Comparison of ENCODE assay signal across 10 cellular contexts in genomic region chr3:119304201-119304713, GRCh38. TPM values are rescaled to one million over a fixed set of nuclear protein-coding genes. Genes with fewer than 3 reads are reported as not detected.
DNase-seq lines count a peak whose midpoint lies in the region; ATAC-seq and TF ChIP-seq lines count a peak whose summit lies in the region.
"Had no signal": no experiment of that assay in that cellular context is flagged by ENCODE, and none has a peak within 500 bp of the region (broad histone marks: within the 10 kb centered on the region; RNA-seq: fewer than 3 reads in every experiment).

No MANE protein-coding gene starts in this region.

- DNase-seq in AG08396 (ENCODE audit: low spot score) (peak; percentile 53), HuH-7 (ENCODE audit: low spot score) (peak; percentile 47), brain microvascular endothelial cell (peak; percentile 82), left lung (no peak), heart right ventricle (no peak), tibial artery (no peak), HuH-7.5 (ENCODE audit: low spot score) (no peak)
- no peak for DNase-seq in activated CD4-positive, CD25-positive, alpha-beta regulatory T cell (lab: John Stamatoyannopoulos, UW)
- DNase-seq: activated naive CD4-positive, alpha-beta T cell treated with Interleukin-2 at 50 U/mL for 16 hours; NCI-H187 had no signal

- H3K4me1 ChIP-seq in left lung: peaks cover 43 to 85% of the 10 kb centered on the region in 2 donors
- H3K4me1 ChIP-seq in heart right ventricle: peaks cover 12 to 98% (median 76%) of the 10 kb centered on the region in 9 donors
- H3K4me1 ChIP-seq in tibial artery: peaks cover 0 to 6% (median 2%) of the 10 kb centered on the region in 4 donors

- in situ Hi-C loops in brain microvascular endothelial cell (cut with HindIII; ENCODE audit: low pct_ligation_motif_present, low sequenced_read_pairs): no loop called here

- H3K27ac ChIP-seq in brain microvascular endothelial cell (peak overlapping the region; percentile 74), left lung (no peak overlapping the region), heart right ventricle (peak overlapping the region in 1 of 10 donors; percentile 45), tibial artery (no peak overlapping the region)

- WGBS in heart right ventricle, 2 donors: 60 to 68% methylated on average over 1 of the region's 1 CpG

- no peak overlapping the region for H3K4me3 ChIP-seq in brain microvascular endothelial cell (ENCODE audit: low read depth, low read length)
- H3K4me3 ChIP-seq in left lung: no peak overlapping the region
- no peak overlapping the region for H3K4me3 ChIP-seq in heart right ventricle
- H3K4me3 ChIP-seq in tibial artery: no peak overlapping the region

- TF ChIP-seq CTCF in brain microvascular endothelial cell (IDR thresholded peaks at IDR 0.05; ENCODE audit: low read depth, low read length, missing control alignments) (no peak), left lung (IDR thresholded peaks at IDR 0.05) (no peak), heart right ventricle (IDR thresholded peaks at IDR 0.05) (no peak), tibial artery (IDR thresholded peaks at IDR 0.05) (no peak)

- ATAC-seq in left lung (peak; percentile 57), heart right ventricle (no peak)

- H3K36me3 ChIP-seq in brain microvascular endothelial cell (replicated peaks): peaks cover 5% of the 10 kb centered on the region
- peaks cover 0 to 3% of the 10 kb centered on the region in 2 donors for H3K36me3 ChIP-seq in left lung
- peaks cover 0 to 64% (median 9%) of the 10 kb centered on the region in 9 donors for H3K36me3 ChIP-seq in heart right ventricle
- H3K36me3 ChIP-seq in tibial artery: no peaks in the 10 kb centered on the region

- intact Hi-C loops in left lung (cut with DNase I) (no loop called here), heart right ventricle (cut with DNase I) (no loop called here), tibial artery (cut with DNase I; ENCODE audit: low total_unique reads) (no loop called here)

- H3K27me3 ChIP-seq in brain microvascular endothelial cell (replicated peaks) (no peaks in the 10 kb centered on the region), left lung (no peaks in the 10 kb centered on the region), heart right ventricle (no peaks in the 10 kb centered on the region), tibial artery (no peaks in the 10 kb centered on the region)

- H3K9me3 ChIP-seq in left lung (no peaks in the 10 kb centered on the region), heart right ventricle (no peaks in the 10 kb centered on the region), tibial artery (no peaks in the 10 kb centered on the region)

RNA-seq across cellular contexts. Expression of gene ARHGAP31, which starts 10.1 kb away (rescaled TPM):
- total RNA-seq in left lung (10 to 100 TPM; 61.8 to 70.3 TPM), heart right ventricle (10 to 100 TPM; 30.4 to 71.1 (median 37.2) TPM)
- 10 to 100 TPM; 10.6 to 11.9 TPM for polyA plus RNA-seq in heart right ventricle

Comparison
In these comparisons a context has a peak if more than half of its experiments do, and no peak if none do; other contexts are left out.
1. DNase-seq: peak in AG08396 (single experiment), HuH-7 (single experiment) and brain microvascular endothelial cell (single experiment); none in left lung (0 of 2), heart right ventricle (0 of 2), tibial artery (0 of 2), activated CD4-positive, CD25-positive, alpha-beta regulatory T cell (0 of 4) and HuH-7.5 (single experiment).